In the genomic region with DNA sequence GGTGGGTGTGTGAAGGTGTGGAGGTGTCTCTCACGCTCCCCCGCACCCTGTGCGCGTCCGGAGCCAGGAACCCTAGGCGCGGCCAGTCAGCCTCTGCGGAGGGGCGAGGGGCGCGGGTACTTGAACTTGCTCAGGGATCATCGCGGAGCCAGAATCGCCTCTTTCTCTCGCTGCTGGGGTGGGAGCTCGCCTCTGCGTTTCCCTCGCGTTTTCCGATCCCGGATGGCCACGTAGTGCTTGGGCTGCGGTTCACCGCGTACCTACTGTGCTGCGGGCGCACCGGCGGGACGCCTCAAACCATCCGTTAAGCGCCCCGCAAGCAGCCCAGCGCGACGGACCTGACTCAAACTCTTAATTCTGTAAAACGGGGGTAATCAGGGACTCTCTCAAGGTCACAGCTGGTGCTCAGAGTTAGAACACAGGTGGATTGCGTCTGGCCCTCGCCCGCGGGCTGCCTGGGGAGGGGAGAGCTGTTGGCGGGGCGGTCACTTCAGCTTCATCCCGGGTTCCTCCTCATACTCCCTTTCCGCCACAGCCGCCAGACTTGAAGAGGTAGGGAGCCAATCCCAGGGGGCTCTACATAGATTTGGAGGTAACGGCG, we compare ENCODE assay signal across 1 cellular context.
A peak's percentile ranks its signal among the peaks of the same experiment; 100 is the strongest.
TF ChIP-seq lines count a peak whose summit lies in the region.

No MANE protein-coding gene starts in this region.

TF ChIP-seq in HepG2, 621 proteins besides CTCF, POLR2A, EP300 and RAD21 (continued from another document):
- TF ChIP-seq, protein P1, sequence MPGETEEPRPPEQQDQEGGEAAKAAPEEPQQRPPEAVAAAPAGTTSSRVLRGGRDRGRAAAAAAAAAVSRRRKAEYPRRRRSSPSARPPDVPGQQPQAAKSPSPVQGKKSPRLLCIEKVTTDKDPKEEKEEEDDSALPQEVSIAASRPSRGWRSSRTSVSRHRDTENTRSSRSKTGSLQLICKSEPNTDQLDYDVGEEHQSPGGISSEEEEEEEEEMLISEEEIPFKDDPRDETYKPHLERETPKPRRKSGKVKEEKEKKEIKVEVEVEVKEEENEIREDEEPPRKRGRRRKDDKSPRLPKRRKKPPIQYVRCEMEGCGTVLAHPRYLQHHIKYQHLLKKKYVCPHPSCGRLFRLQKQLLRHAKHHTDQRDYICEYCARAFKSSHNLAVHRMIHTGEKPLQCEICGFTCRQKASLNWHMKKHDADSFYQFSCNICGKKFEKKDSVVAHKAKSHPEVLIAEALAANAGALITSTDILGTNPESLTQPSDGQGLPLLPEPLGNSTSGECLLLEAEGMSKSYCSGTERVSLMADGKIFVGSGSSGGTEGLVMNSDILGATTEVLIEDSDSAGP (CRISPR knock-in tag; IDR thresholded peaks at IDR 0.05; ENCODE audit: borderline replicate concordance) = 0 out of 2 replicates have a peak, but pooled peaks have one; percentile 4
- TF ChIP-seq ZNF777 (CRISPR knock-in tag; IDR thresholded peaks at IDR 0.05) (peak; percentile 59; the same call in 1 of the 2 replicates), IRF9 (CRISPR knock-in tag; IDR thresholded peaks at IDR 0.05; ENCODE audit: borderline replicate concordance) (0 out of 2 replicates have a peak, but pooled peaks have one; percentile 8), TMF1 (CRISPR knock-in tag; IDR thresholded peaks at IDR 0.05; ENCODE audit: low read depth) (no peak), ZNF329 (CRISPR knock-in tag; IDR thresholded peaks at IDR 0.05; ENCODE audit: low read depth) (0 out of 2 replicates have a peak, but pooled peaks have one; percentile 7), ATF7 (IDR thresholded peaks at IDR 0.05) (no peak), ATF7 (CRISPR knock-in tag; IDR thresholded peaks at IDR 0.05) (0 out of 2 replicates have a peak, but pooled peaks have one; percentile 34), ZIK1 (CRISPR knock-in tag; IDR thresholded peaks at IDR 0.05; ENCODE audit: borderline replicate concordance, low read depth) (no peak)
